8 cellular contexts compared by ENCODE assay signal in the genomic region with DNA sequence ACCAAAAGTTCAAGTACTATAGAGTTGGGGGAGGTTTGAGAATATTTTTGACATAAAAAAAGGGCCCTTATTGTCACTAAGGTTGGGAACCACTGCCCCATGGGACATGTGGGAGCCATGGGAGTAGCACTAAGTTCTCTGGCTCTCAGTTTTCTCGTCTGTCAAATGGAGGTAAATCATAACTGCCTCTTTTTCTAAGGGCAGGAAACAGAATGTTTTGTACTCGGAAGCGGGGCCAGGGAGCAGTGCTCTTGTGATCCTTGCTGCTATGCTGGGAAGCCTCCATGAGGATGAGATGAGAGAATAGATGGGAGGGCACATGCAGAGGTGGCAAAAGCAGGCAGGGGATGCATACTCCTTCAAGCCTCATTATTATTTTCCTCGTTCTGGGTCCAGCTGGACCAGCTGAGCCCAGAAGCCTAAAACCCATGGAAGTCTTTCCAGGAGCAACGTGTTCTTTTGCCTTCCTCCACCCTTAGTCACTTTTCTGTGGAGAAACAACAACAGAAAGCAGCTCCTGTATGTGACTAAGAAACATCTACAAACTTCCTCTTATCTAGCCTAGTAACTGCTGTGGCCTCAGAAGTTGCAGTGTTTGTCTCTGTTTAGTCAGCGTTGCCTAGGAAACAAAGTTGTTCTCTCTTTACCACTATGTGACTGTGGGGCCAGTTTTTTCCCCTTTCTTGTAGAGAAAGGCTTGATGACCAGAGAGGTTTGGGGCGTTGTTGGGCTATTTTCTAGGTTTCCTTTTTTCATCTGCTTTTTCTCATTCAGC.
DNase-seq lines count a peak whose midpoint lies in the region; ATAC-seq and TF ChIP-seq lines count a peak whose summit lies in the region.

No MANE protein-coding gene starts in this region.

- H2BK120ac ChIP-seq in neuronal stem cell (ENCODE audit: low read depth, low read length) = no peak overlapping the region

- H3K9me3 ChIP-seq in fibroblast of lung (ENCODE audit: control insufficient read depth, insufficient read depth, low read depth, low read length) = no peaks in the 10 kb centered on the region
- no peaks in the 10 kb centered on the region for H3K9me3 ChIP-seq in neuronal stem cell (replicated peaks in 1 of 2; ENCODE audit: control insufficient read depth in 2 of 2, insufficient read depth in 1 of 2, low read depth in 1 of 2, low read length in 2 of 2)

- peak overlapping the region; percentile 80 for H3K18ac ChIP-seq in neuronal stem cell (ENCODE audit: low read length)

- H2BK15ac ChIP-seq in neuronal stem cell (ENCODE audit: low read length) = no peak overlapping the region

- H3K4me3 Mint-ChIP-seq in activated CD8-positive, alpha-beta T cell treated with anti-CD3 and anti-CD28 coated beads for 36 hours = peak overlapping the region; percentile 41

- H3K4me3 ChIP-seq in fibroblast of lung (replicated peaks in 1 of 4; ENCODE audit: control extremely low read depth in 1 of 4, insufficient read depth in 1 of 4, low read depth in 3 of 4, low read length in 4 of 4) = no peak overlapping the region
- H3K4me3 ChIP-seq in neuronal stem cell (ENCODE audit: low read length in 2 of 2) = no peak overlapping the region

- peak overlapping the region; percentile 95 for H3K27ac Mint-ChIP-seq in activated CD8-positive, alpha-beta T cell treated with anti-CD3 and anti-CD28 coated beads for 36 hours

- H3K79me1 ChIP-seq in neuronal stem cell (ENCODE audit: low read depth, low read length) = no peaks in the 10 kb centered on the region

- peaks cover 16% of the 10 kb centered on the region for H3K36me3 Mint-ChIP-seq in activated CD8-positive, alpha-beta T cell treated with anti-CD3 and anti-CD28 coated beads for 36 hours (ENCODE audit: low read depth)

- H3K4ac ChIP-seq in neuronal stem cell (ENCODE audit: low read length) = no peak overlapping the region

- no peaks in the 10 kb centered on the region for H3K79me2 ChIP-seq in fibroblast of lung (ENCODE audit: control insufficient read depth, insufficient read depth, low read length)

- no CpG with 5 or more reads among the region's 7 CpGs for WGBS in neuronal stem cell (ENCODE audit: extremely low coverage in 2 of 2, insufficient read length in 2 of 2, insufficient replicate concordance in 1 of 2), 2 donors

- H3K27me3 ChIP-seq in fibroblast of lung (ENCODE audit: control insufficient read depth, insufficient read depth, low read length) (no peaks in the 10 kb centered on the region), neuronal stem cell (ENCODE audit: control insufficient read depth in 3 of 3, insufficient read depth in 3 of 3, low read depth in 1 of 3, low read length in 3 of 3) (peaks cover 0 to 5% (median 0%) of the 10 kb centered on the region in 3 experiments)

- TF ChIP-seq POLR2A in GM18505 (IDR thresholded peaks at IDR 0.05; ENCODE audit: borderline replicate concordance, extremely low read depth, insufficient read depth, insufficient read length) = no peak

- no peak overlapping the region for H4K8ac ChIP-seq in neuronal stem cell (ENCODE audit: low read depth, low read length)

- peaks cover 56% of the 10 kb centered on the region for H3K4me1 Mint-ChIP-seq in activated CD8-positive, alpha-beta T cell treated with anti-CD3 and anti-CD28 coated beads for 36 hours (ENCODE audit: low read depth)

- H4K20me1 ChIP-seq in fibroblast of lung (ENCODE audit: control insufficient read depth, extremely low read depth, insufficient read depth, low read length) = no peaks in the 10 kb centered on the region

- no peak overlapping the region for H3K4me2 ChIP-seq in fibroblast of lung (ENCODE audit: extremely low read depth, insufficient read depth, low read length)
- H3K4me2 ChIP-seq in neuronal stem cell (ENCODE audit: insufficient read depth, low read length, poor library complexity, severe bottlenecking) = no peak overlapping the region

- H3K36me3 ChIP-seq in fibroblast of lung (ENCODE audit: control insufficient read depth, insufficient read depth, low read length) (no peaks in the 10 kb centered on the region), neuronal stem cell (replicated peaks in 1 of 2; ENCODE audit: control insufficient read depth in 2 of 2, insufficient read depth in 2 of 2, low read length in 2 of 2) (peaks cover 0 to 4% of the 10 kb centered on the region in 2 donors)

- POLR2A ChIA-PET in HEK293T (lab: Yijun Ruan, JAX) = interaction anchor here (1.8 to 22.2 kb wide), 5 partner anchors 11 to 66 kb away, joined by 4 to 724 read pairs (median 198); partner anchors contain the start of genes NCBP2L and TSC22D3
- POLR2A ChIA-PET in activated CD8-positive, alpha-beta T cell treated with anti-CD3 and anti-CD28 coated beads for 36 hours (lab: Charles Lee) = interaction anchor here (1.0 to 9.9 kb wide), 2 partner anchors 13 to 34 kb away, joined by 3 to 184 read pairs; no protein-coding TSS in a partner anchor

- H2AK5ac ChIP-seq in neuronal stem cell (ENCODE audit: low read depth, low read length) = no peak overlapping the region

- H3K14ac ChIP-seq in neuronal stem cell (ENCODE audit: low read length) = no peak overlapping the region

- H3K4me1 ChIP-seq in fibroblast of lung (ENCODE audit: control insufficient read depth, extremely low read depth, insufficient read depth, low read length) (peaks cover 3% of the 10 kb centered on the region), neuronal stem cell (ENCODE audit: control insufficient read depth in 2 of 2, insufficient read depth in 1 of 2, low read depth in 1 of 2, low read length in 2 of 2) (peaks cover 4 to 11% of the 10 kb centered on the region in 2 donors)

- peak; percentile 94 for ATAC-seq in GM18505 (IDR thresholded peaks at IDR 0.05; ENCODE audit: unreplicated experiment)
- ATAC-seq in activated CD8-positive, alpha-beta T cell treated with anti-CD3 and anti-CD28 coated beads for 36 hours = peak; percentile 86

- CTCF ChIA-PET in HEK293T (lab: Yijun Ruan, JAX) = interaction anchor here (0.6 to 2.5 kb wide), 3 partner anchors 38 to 66 kb away, joined by 3 to 13 read pairs (median 8); partner anchors contain the start of genes NCBP2L and TSC22D3
- CTCF ChIA-PET in activated CD8-positive, alpha-beta T cell treated with anti-CD3 and anti-CD28 coated beads for 36 hours (lab: Charles Lee) = interaction anchor here (1.0 to 8.8 kb wide), 6 partner anchors 24 to 362 kb away, joined by 3 to 58 read pairs (median 4); no protein-coding TSS in a partner anchor

- no peak for TF ChIP-seq CTCF in activated CD8-positive, alpha-beta T cell treated with anti-CD3 and anti-CD28 coated beads for 36 hours (IDR thresholded peaks at IDR 0.05)
- TF ChIP-seq CTCF in fibroblast of lung (conservative IDR thresholded peaks at IDR 0.05 in 1 of 2, IDR thresholded peaks at IDR 0.05 in 1 of 2; ENCODE audit: low read depth in 1 of 2, low read length in 2 of 2) = no peak

- H3K9ac ChIP-seq in fibroblast of lung (ENCODE audit: insufficient read depth, low read length) (peak overlapping the region; percentile 23), neuronal stem cell (ENCODE audit: low read depth, low read length, poor library complexity) (no peak overlapping the region)

- intact Hi-C loops in activated CD8-positive, alpha-beta T cell treated with anti-CD3 and anti-CD28 coated beads for 36 hours (cut with micrococcal nuclease) = loop anchor here (2.0 to 10.0 kb wide), 2 partner anchors 36 to 64 kb away; partner anchors contain the start of genes NCBP2L and TSC22D3

- H3K27me3 Mint-ChIP-seq in activated CD8-positive, alpha-beta T cell treated with anti-CD3 and anti-CD28 coated beads for 36 hours = no peaks in the 10 kb centered on the region

- H4K91ac ChIP-seq in neuronal stem cell (ENCODE audit: low read depth, low read length, poor library complexity) = no peak overlapping the region

- H3K27ac ChIP-seq in fibroblast of lung (ENCODE audit: insufficient read depth, low read length) (peak overlapping the region; percentile 65), neuronal stem cell (replicated peaks; ENCODE audit: low read length) (peak overlapping the region; percentile 49)

- no peak overlapping the region for H2AFZ ChIP-seq in fibroblast of lung (ENCODE audit: low read length)
- H2AFZ ChIP-seq in neuronal stem cell (ENCODE audit: low read length) = peak overlapping the region; percentile 5

- H3K9me3 Mint-ChIP-seq in activated CD8-positive, alpha-beta T cell treated with anti-CD3 and anti-CD28 coated beads for 36 hours = no peaks in the 10 kb centered on the region

- no peak overlapping the region for H2BK12ac ChIP-seq in neuronal stem cell (ENCODE audit: low read length)

- no peak overlapping the region for H3K23ac ChIP-seq in neuronal stem cell (ENCODE audit: low read depth, low read length, poor library complexity)

- DNase-seq in HEK293T (ENCODE audit: extremely low spot score) (peak; percentile 59), LoVo (ENCODE audit: low spot score) (peak; percentile 38), fibroblast of lung (ENCODE audit: low read depth in 2 of 2) (peak; percentile 93 to 96), neuronal stem cell (ENCODE audit: low spot score) (peak; percentile 36), NCI-H82 (lab: John Stamatoyannopoulos, UW) (no peak), NCI-H187 (lab: John Stamatoyannopoulos, UW) (no peak)
- peak; percentile 66 for DNase-seq in activated CD8-positive, alpha-beta T cell treated with anti-CD3 and anti-CD28 coated beads for 36 hours

- no peak overlapping the region for H2BK5ac ChIP-seq in neuronal stem cell (ENCODE audit: low read length)

TF ChIP-seq in HEK293T, 16 proteins besides CTCF, POLR2A, EP300 and RAD21:
- TF ChIP-seq SUZ12 (IDR thresholded peaks at IDR 0.05) (no peak), FOXA1 (IDR thresholded peaks at IDR 0.05) (no peak), PKNOX1 (IDR thresholded peaks at IDR 0.05) (no peak), CTBP1 (IDR thresholded peaks at IDR 0.05; ENCODE audit: borderline replicate concordance) (no peak), HDGF (IDR thresholded peaks at IDR 0.05; ENCODE audit: borderline replicate concordance) (no peak), NFRKB (IDR thresholded peaks at IDR 0.05) (no peak), LEF1 (IDR thresholded peaks at IDR 0.05; ENCODE audit: borderline replicate concordance) (no peak), ELF4 (IDR thresholded peaks at IDR 0.05) (no peak), FOXK2 (IDR thresholded peaks at IDR 0.05) (no peak), SP1 (IDR thresholded peaks at IDR 0.05) (no peak), ZNF384 (IDR thresholded peaks at IDR 0.05) (no peak), TARDBP (IDR thresholded peaks at IDR 0.05) (no peak), FOXM1 (IDR thresholded peaks at IDR 0.05; ENCODE audit: borderline replicate concordance) (no peak)

Comparison
In these comparisons a context has a peak if more than half of its experiments do, and no peak if none do; other contexts are left out.
1. DNase-seq: peak in HEK293T (single experiment), LoVo (single experiment), activated CD8-positive, alpha-beta T cell treated with anti-CD3 and anti-CD28 coated beads for 36 hours (single experiment), fibroblast of lung (2 of 2) and neuronal stem cell (single experiment); none in NCI-H82 (single experiment) and NCI-H187 (0 of 2).